Comparison of ENCODE assay signal across 9 cellular contexts in the genomic region with DNA sequence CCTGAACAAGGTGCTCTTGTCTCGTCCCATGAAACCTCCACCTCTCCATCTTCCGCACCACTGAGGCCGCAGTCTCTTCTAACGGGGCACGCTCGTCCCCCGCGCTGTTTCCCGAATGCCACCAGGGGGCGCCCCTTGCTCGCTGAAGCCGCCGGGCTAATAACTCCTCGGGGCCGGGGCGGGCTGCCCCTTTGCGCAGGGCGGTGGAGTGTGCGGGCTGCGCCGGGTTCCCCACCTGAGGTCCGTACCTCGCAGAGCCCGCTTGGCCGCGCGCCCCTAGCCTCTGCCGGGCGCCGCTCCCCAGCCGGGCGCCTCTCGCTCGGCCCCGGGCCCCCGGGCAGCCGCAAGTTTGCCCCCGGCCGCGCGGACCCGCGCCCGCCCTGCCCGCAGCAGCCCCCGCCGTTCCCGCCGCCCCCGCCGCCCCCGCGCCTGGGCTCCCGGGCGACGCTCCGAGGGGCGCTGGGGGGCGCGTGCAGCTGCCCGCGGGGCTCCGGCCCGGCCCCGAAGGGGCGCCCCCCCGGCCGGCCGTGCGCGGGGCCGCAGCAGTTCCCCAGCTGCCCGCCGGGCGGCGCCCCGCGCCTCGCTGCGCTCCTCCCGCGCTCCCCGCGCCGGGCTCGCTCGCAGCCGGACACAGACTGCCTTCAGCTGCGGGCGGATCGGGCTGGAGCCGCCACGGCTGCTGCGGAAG. TPM values are rescaled to one million over a fixed set of nuclear protein-coding genes. Genes with fewer than 3 reads are reported as not detected.
DNase-seq lines count a peak whose midpoint lies in the region; ATAC-seq, FAIRE-seq and TF ChIP-seq lines count a peak whose summit lies in the region.
"Had no signal": no experiment of that assay in that cellular context is flagged by ENCODE, and none has a peak within 500 bp of the region (broad histone marks: within the 10 kb centered on the region; RNA-seq: fewer than 3 reads in every experiment).

A gene with protein sequence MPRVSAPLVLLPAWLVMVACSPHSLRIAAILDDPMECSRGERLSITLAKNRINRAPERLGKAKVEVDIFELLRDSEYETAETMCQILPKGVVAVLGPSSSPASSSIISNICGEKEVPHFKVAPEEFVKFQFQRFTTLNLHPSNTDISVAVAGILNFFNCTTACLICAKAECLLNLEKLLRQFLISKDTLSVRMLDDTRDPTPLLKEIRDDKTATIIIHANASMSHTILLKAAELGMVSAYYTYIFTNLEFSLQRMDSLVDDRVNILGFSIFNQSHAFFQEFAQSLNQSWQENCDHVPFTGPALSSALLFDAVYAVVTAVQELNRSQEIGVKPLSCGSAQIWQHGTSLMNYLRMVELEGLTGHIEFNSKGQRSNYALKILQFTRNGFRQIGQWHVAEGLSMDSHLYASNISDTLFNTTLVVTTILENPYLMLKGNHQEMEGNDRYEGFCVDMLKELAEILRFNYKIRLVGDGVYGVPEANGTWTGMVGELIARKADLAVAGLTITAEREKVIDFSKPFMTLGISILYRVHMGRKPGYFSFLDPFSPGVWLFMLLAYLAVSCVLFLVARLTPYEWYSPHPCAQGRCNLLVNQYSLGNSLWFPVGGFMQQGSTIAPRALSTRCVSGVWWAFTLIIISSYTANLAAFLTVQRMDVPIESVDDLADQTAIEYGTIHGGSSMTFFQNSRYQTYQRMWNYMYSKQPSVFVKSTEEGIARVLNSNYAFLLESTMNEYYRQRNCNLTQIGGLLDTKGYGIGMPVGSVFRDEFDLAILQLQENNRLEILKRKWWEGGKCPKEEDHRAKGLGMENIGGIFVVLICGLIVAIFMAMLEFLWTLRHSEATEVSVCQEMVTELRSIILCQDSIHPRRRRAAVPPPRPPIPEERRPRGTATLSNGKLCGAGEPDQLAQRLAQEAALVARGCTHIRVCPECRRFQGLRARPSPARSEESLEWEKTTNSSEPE (plus strand): TSS at position 633 of the 688 bp plus-strand sequence. CDS start 148,571 bp downstream, outside the sequence.

- TF ChIP-seq CTCF in OCI-LY1 (IDR thresholded peaks at IDR 0.05; ENCODE audit: low read length) = peak; percentile 73

- DNase-seq in COLO668 (lab: John Stamatoyannopoulos, UW; ENCODE audit: unreplicated experiment) (peak; percentile 83), HTR-8/SVneo (ENCODE audit: insufficient read length, low spot score) (peak; percentile 87), activated T-cell treated with anti-CD3 and anti-CD28 coated beads for 24 hours (ENCODE audit: low read depth) (peak; percentile 70), naive B cell (peak; percentile 70)
- DNase-seq in stimulated activated CD8-positive, alpha-beta memory T cell treated with anti-CD3 and anti-CD28 coated beads, Interleukin-7, amount 100 ng/mL, for 24 hours (ENCODE audit: low read depth) = peak; percentile 69

- H3K36me3 ChIP-seq in OCI-LY1 (ENCODE audit: insufficient read depth, low read length) = no peaks in the 10 kb centered on the region

- no peaks in the 10 kb centered on the region for H3K27me3 ChIP-seq in OCI-LY1 (ENCODE audit: insufficient read depth, low read length)

- H3K9me3 ChIP-seq in OCI-LY1 (ENCODE audit: low read length) = no peaks in the 10 kb centered on the region

- no peaks in the 10 kb centered on the region for H3K4me1 ChIP-seq in OCI-LY1 (ENCODE audit: insufficient read depth, low read length, severe bottlenecking)

- H3K4me2 ChIP-seq in OCI-LY1 (ENCODE audit: low read length) = no peak within 1 kb of the TSS

- no peak within 1 kb of the TSS for H3K9ac ChIP-seq in OCI-LY1 (ENCODE audit: low read length)

- peak within 1 kb of the TSS; percentile 21 for H3K4me3 ChIP-seq in OCI-LY1 (ENCODE audit: low read depth, low read length, poor library complexity, severe bottlenecking)

- H3K79me2 ChIP-seq in OCI-LY1 (ENCODE audit: insufficient read depth, low read length) = no peaks in the 10 kb centered on the region

- peaks cover 62 to 80% (median 73%) of the 10 kb centered on the region in 3 donors for H3K27me3 Mint-ChIP-seq in naive B cell

- H3K36me3 Mint-ChIP-seq in naive B cell = no peaks in the 10 kb centered on the region

- H4K20me1 ChIP-seq in OCI-LY1 (ENCODE audit: insufficient read depth, low read length) = no peaks in the 10 kb centered on the region

- peak; percentile 69 for FAIRE-seq in HTR-8/SVneo (lab: Jason Lieb, UNC)

- H2AFZ ChIP-seq in OCI-LY1 (ENCODE audit: low read length) = no peak within 1 kb of the TSS

- no peak within 1 kb of the TSS for H3K27ac ChIP-seq in OCI-LY1 (ENCODE audit: low read depth, low read length, poor library complexity, severe bottlenecking)

- H3K4me1 Mint-ChIP-seq in naive B cell = peaks cover 0 to 7% (median 3%) of the 10 kb centered on the region in 3 donors

- ATAC-seq in GM21360 (IDR thresholded peaks at IDR 0.05; ENCODE audit: unreplicated experiment) (peak; percentile 75), esophagus mucosa (peak; percentile 84), naive B cell (ENCODE audit: low read depth in 2 of 2) (peak; percentile 88 to 90)

- no peaks in the 10 kb centered on the region for H3K9me3 Mint-ChIP-seq in naive B cell
- H3K9me3 Mint-ChIP-seq: dendritic cell treated with granulocyte-macrophage colony-stimulating factor and Interleukin-4, amounts not matched to agents 40 ng/mL and 50 ng/mL, for 4 days had no signal

- peak within 1 kb of the TSS in 1 of 6 donors; percentile 60 for H3K27ac Mint-ChIP-seq in naive B cell
- H3K27ac Mint-ChIP-seq: dendritic cell treated with granulocyte-macrophage colony-stimulating factor and Interleukin-4, amounts not matched to agents 40 ng/mL and 50 ng/mL, for 4 days had no signal

- H3K9me2 ChIP-seq in OCI-LY1 (ENCODE audit: low read depth, low read length) = no peaks in the 10 kb centered on the region

- no peaks in the 10 kb centered on the region for H3F3A ChIP-seq in OCI-LY1 (ENCODE audit: insufficient read depth, low read length)

- peak within 1 kb of the TSS in 6 of 8 donors; percentile 1 to 77 (median 42) for H3K4me3 Mint-ChIP-seq in naive B cell
- H3K4me3 Mint-ChIP-seq: dendritic cell treated with granulocyte-macrophage colony-stimulating factor and Interleukin-4, amounts not matched to agents 40 ng/mL and 50 ng/mL, for 4 days had no signal

RNA-seq across cellular contexts. Expression of the gene that starts here (rescaled TPM):
- 0.08 TPM for total RNA-seq in esophagus mucosa
- under 1 TPM in 1 of 6 donors, not detected in 5; 0.18 TPM for polyA plus RNA-seq in naive B cell (ENCODE audit: low read depth in 6 of 6)

Comparison
In these comparisons a context has a peak if more than half of its experiments do, and no peak if none do; other contexts are left out.
1. Peak in ATAC-seq in esophagus mucosa; RNA of the gene not detected or under 1 TPM.
2. Peak in DNase-seq and ATAC-seq in naive B cell; RNA of the gene not detected or under 1 TPM.